17 cellular contexts compared by ENCODE assay signal in genomic region chr1:102853701-102854187, GRCh38.
DNase-seq lines count a peak whose midpoint lies in the region; ATAC-seq, FAIRE-seq and TF ChIP-seq lines count a peak whose summit lies in the region.
"Had no signal": no experiment of that assay in that cellular context is flagged by ENCODE, and none has a peak within 500 bp of the region (broad histone marks: within the 10 kb centered on the region; RNA-seq: fewer than 3 reads in every experiment).

No MANE protein-coding gene starts in this region.

- H3K27me3 ChIP-seq in H1 (replicated peaks in 1 of 4; ENCODE audit: control insufficient read depth in 3 of 4, extremely low read depth in 1 of 4, insufficient read depth in 3 of 4, low read length in 3 of 4) (no peaks in the 10 kb centered on the region), trophoblast cell (ENCODE audit: insufficient read depth, low read length) (no peaks in the 10 kb centered on the region)

- H3K23me2 ChIP-seq in H1 (ENCODE audit: low read depth, low read length): no peaks in the 10 kb centered on the region

- H2BK12ac ChIP-seq in H1 (ENCODE audit: low read depth, low read length) (no peak overlapping the region), trophoblast cell (ENCODE audit: low read length) (peak overlapping the region; percentile 27)

- H4K20me1 ChIP-seq in H1 (replicated peaks in 1 of 2; ENCODE audit: control insufficient read depth in 1 of 2, insufficient read depth in 2 of 2, low read length in 2 of 2): no peaks in the 10 kb centered on the region

- TF ChIP-seq RAD21 in H1 (IDR thresholded peaks at IDR 0.05 in 1 of 2, conservative IDR thresholded peaks at IDR 0.05 in 1 of 2; ENCODE audit: low read depth in 2 of 2, low read length in 2 of 2): no peak

- H4K8ac ChIP-seq in H1 (ENCODE audit: extremely low read depth, insufficient read depth, low read length) (peak overlapping the region; percentile 25), trophoblast cell (ENCODE audit: low read depth, low read length) (no peak overlapping the region)

- no peak for TF ChIP-seq EP300 in H1 (IDR thresholded peaks at IDR 0.05; ENCODE audit: borderline replicate concordance in 1 of 2, low read depth in 2 of 2, low read length in 2 of 2)

- TF ChIP-seq POLR2A in H1 (IDR thresholded peaks at IDR 0.05; ENCODE audit: control extremely low read depth in 1 of 2, low read depth in 2 of 2, low read length in 2 of 2): no peak

- H3K4me2 ChIP-seq in H1 (ENCODE audit: insufficient read depth in 1 of 2, low read depth in 2 of 2, low read length in 2 of 2): no peak overlapping the region
- H3K4me2 ChIP-seq in trophoblast cell (ENCODE audit: low read length): no peak overlapping the region

- H3K9me3 Mint-ChIP-seq in stimulated activated naive CD8-positive, alpha-beta T cell treated with anti-CD3 and anti-CD28 coated beads, Interleukin-15, amount 100 ng/mL, for 72 hours: peaks cover 7 to 18% of the 10 kb centered on the region in 2 donors

- H3K14ac ChIP-seq in H1 (ENCODE audit: insufficient read length) (no peak overlapping the region), trophoblast cell (ENCODE audit: low read length) (peak overlapping the region; percentile 34)

- H3K27me3 Mint-ChIP-seq in stimulated activated naive CD8-positive, alpha-beta T cell treated with anti-CD3 and anti-CD28 coated beads, Interleukin-15, amount 100 ng/mL, for 72 hours: no peaks in the 10 kb centered on the region

- H2BK120ac ChIP-seq in H1 (replicated peaks; ENCODE audit: low read depth, low read length): no peak overlapping the region
- no peak overlapping the region for H2BK120ac ChIP-seq in trophoblast cell (ENCODE audit: insufficient read depth, low read length, poor library complexity)

- no peak for TF ChIP-seq CTCF in H1 (IDR thresholded peaks at IDR 0.05; ENCODE audit: control extremely low read depth in 1 of 3, insufficient read depth in 1 of 3, low read depth in 1 of 3, low read length in 3 of 3)

- H3K4me3 ChIP-seq in H1 (ENCODE audit: extremely low read depth in 1 of 4, insufficient read depth in 2 of 4, low read depth in 3 of 4, low read length in 4 of 4): no peak overlapping the region
- H3K4me3 ChIP-seq in trophoblast cell (ENCODE audit: low read depth, low read length): no peak overlapping the region

- H4K91ac ChIP-seq in H1 (replicated peaks; ENCODE audit: insufficient read length, low read length): no peak overlapping the region
- peak overlapping the region; percentile 15 for H4K91ac ChIP-seq in trophoblast cell (ENCODE audit: low read depth, low read length)

- no peak for DNase-seq in stimulated activated naive CD8-positive, alpha-beta T cell treated with anti-CD3 and anti-CD28 coated beads, Interleukin-15, amount 100 ng/mL, for 72 hours
- DNase-seq in stimulated activated naive CD8-positive, alpha-beta T cell treated with anti-CD3 and anti-CD28 coated beads, Interleukin-15, Interleukin-2, amounts not matched to agents 100 U/mL and 50 U/mL, for 24 hours: no peak
- DNase-seq in H1 (ENCODE audit: low read depth in 1 of 2, low spot score in 2 of 2) (no peak), trophoblast cell (no peak), NCI-H1436 treated with DMSO at 0.1 percent for 48 hours (lab: John Stamatoyannopoulos, UW) (no peak)
- DNase-seq in activated effector memory CD4-positive, alpha-beta T cell treated with anti-CD3 and anti-CD28 coated beads, Interleukin-2, amount 50 U/mL, for 16 hours: no peak
- DNase-seq: DMS 273 treated with DMSO at 0.1 percent for 48 hours, GF-D8, H7, NCI-H1436, NCI-H2081, NCI-H524 treated with DMSO at 0.1 percent for 48 hours, SHP77 treated with DMSO at 0.1 percent for 48 hours had no signal

- CTCF ChIA-PET in H1 (lab: Charles Lee; ENCODE audit: partially characterized antibody): interaction anchor here (0.9 kb wide), 1 partner anchor 1347 kb away, joined by 3 read pairs; no protein-coding TSS in a partner anchor

- H3K4ac ChIP-seq in H1 (replicated peaks; ENCODE audit: insufficient read length, low read depth, low read length): no peak overlapping the region
- no peak overlapping the region for H3K4ac ChIP-seq in trophoblast cell (ENCODE audit: low read depth, low read length)

- no peak overlapping the region for H3K56ac ChIP-seq in H1 (replicated peaks; ENCODE audit: insufficient read length, low read depth, low read length)

- no peak for FAIRE-seq in H1 (lab: Jason Lieb, UNC)
- FAIRE-seq: GM12891, GM18507 had no signal

- H3K18ac ChIP-seq in H1 (ENCODE audit: extremely low read depth, low read length) (no peak overlapping the region), trophoblast cell (ENCODE audit: low read length) (no peak overlapping the region)

- H2AFZ ChIP-seq in H1 (ENCODE audit: low read length): no peak overlapping the region
- no peak overlapping the region for H2AFZ ChIP-seq in trophoblast cell (ENCODE audit: insufficient read depth, low read length, poor library complexity)

- no peak overlapping the region for H2BK15ac ChIP-seq in H1 (ENCODE audit: low read length)

- H2BK5ac ChIP-seq in H1 (ENCODE audit: low read depth, low read length): no peak overlapping the region
- no peak overlapping the region for H2BK5ac ChIP-seq in trophoblast cell (ENCODE audit: low read depth, low read length, poor library complexity)

- no peak overlapping the region for H3K27ac ChIP-seq in H1 (ENCODE audit: low read depth, low read length)
- no peak overlapping the region for H3K27ac ChIP-seq in trophoblast cell (ENCODE audit: low read depth, low read length)
- H3K27ac ChIP-seq: C4-2B had no signal

- H3K23ac ChIP-seq in H1 (ENCODE audit: insufficient read length) (no peak overlapping the region), trophoblast cell (ENCODE audit: low read length) (no peak overlapping the region)

- H3K9ac ChIP-seq in H1 (replicated peaks in 1 of 4; ENCODE audit: extremely low read depth in 1 of 4, low read depth in 3 of 4, low read length in 3 of 4) (no peak overlapping the region), trophoblast cell (ENCODE audit: low read length) (no peak overlapping the region)

- H3K4me3 Mint-ChIP-seq in stimulated activated naive CD8-positive, alpha-beta T cell treated with anti-CD3 and anti-CD28 coated beads, Interleukin-15, amount 100 ng/mL, for 72 hours: no peak overlapping the region

- H4K5ac ChIP-seq in H1 (ENCODE audit: insufficient read length, low read depth, low read length): no peak overlapping the region

- H3K79me2 ChIP-seq in H1 (ENCODE audit: control insufficient read depth in 1 of 2, insufficient read depth in 2 of 2, low read length in 2 of 2) (no peaks in the 10 kb centered on the region), trophoblast cell (ENCODE audit: control insufficient read depth, insufficient read depth, low read length, poor library complexity) (no peaks in the 10 kb centered on the region)

- H2BK20ac ChIP-seq in H1 (ENCODE audit: low read length): no peak overlapping the region

- POLR2A ChIA-PET in H1 (lab: Charles Lee; ENCODE audit: partially characterized antibody): no interaction called here

- H3K9me3 ChIP-seq in H1 (ENCODE audit: insufficient read depth in 2 of 2, low read depth in 1 of 2, low read length in 1 of 2) (peaks cover 0 to 7% of the 10 kb centered on the region in 2 experiments; a peak in 2 of 4 replicates), trophoblast cell (ENCODE audit: insufficient read depth, low read depth, low read length) (peaks cover 6% of the 10 kb centered on the region)

- no peaks in the 10 kb centered on the region for H3K4me1 Mint-ChIP-seq in stimulated activated naive CD8-positive, alpha-beta T cell treated with anti-CD3 and anti-CD28 coated beads, Interleukin-15, amount 100 ng/mL, for 72 hours

- H3K79me1 ChIP-seq in H1 (ENCODE audit: low read depth, low read length): no peaks in the 10 kb centered on the region
- H3K79me1 ChIP-seq in trophoblast cell (ENCODE audit: low read length): peaks cover 3% of the 10 kb centered on the region

- no peak overlapping the region for H2AK5ac ChIP-seq in H1 (ENCODE audit: low read depth, low read length)
- no peak overlapping the region for H2AK5ac ChIP-seq in trophoblast cell (ENCODE audit: low read length)

- H3K27ac Mint-ChIP-seq in stimulated activated naive CD8-positive, alpha-beta T cell treated with anti-CD3 and anti-CD28 coated beads, Interleukin-15, amount 100 ng/mL, for 72 hours: no peak overlapping the region

- H4K12ac ChIP-seq in trophoblast cell (ENCODE audit: low read depth, low read length): no peak overlapping the region

- H3K4me1 ChIP-seq in H1 (replicated peaks in 1 of 4; ENCODE audit: control insufficient read depth in 3 of 4, insufficient read depth in 4 of 4, low read length in 3 of 4) (no peaks in the 10 kb centered on the region), trophoblast cell (ENCODE audit: control insufficient read depth in 1 of 2, insufficient read depth in 2 of 2, low read length in 2 of 2) (peaks cover 5% of the 10 kb centered on the region in 2 experiments)

- H3K36me3 ChIP-seq in H1 (ENCODE audit: control insufficient read depth in 2 of 4, insufficient read depth in 4 of 4, low read length in 3 of 4): no peaks in the 10 kb centered on the region
- H3K36me3 ChIP-seq in trophoblast cell (ENCODE audit: control insufficient read depth in 1 of 2, insufficient read depth in 2 of 2, low read length in 2 of 2): peaks cover 5 to 7% of the 10 kb centered on the region in 2 experiments

- WGBS in H1 (ENCODE audit: extremely low coverage in 1 of 2, insufficient coverage in 1 of 2, insufficient read length in 1 of 2, insufficient replicate concordance in 2 of 2, low coverage in 1 of 2, low lambda C conversion rate in 2 of 2, missing lambda C conversion rate in 1 of 2), 2 experiments: 96% methylated on average over 18 of the region's 50 CpGs; no CpG with 5 or more reads in 1 of the 2 experiments
- WGBS in trophoblast cell (ENCODE audit: extremely low coverage, insufficient coverage, insufficient read length): no CpG with 5 or more reads among the region's 50 CpGs

- ATAC-seq in stimulated activated naive CD8-positive, alpha-beta T cell treated with anti-CD3 and anti-CD28 coated beads, Interleukin-15, amount 100 ng/mL, for 72 hours: peak; percentile 64
- no peak for ATAC-seq in stimulated activated naive CD8-positive, alpha-beta T cell treated with anti-CD3 and anti-CD28 coated beads, Interleukin-15, Interleukin-2, amounts not matched to agents 100 U/mL and 50 U/mL, for 24 hours
- no peak for ATAC-seq in GM18861 (IDR thresholded peaks at IDR 0.05; ENCODE audit: unreplicated experiment)

TF ChIP-seq in H1, 55 proteins besides CTCF, POLR2A, EP300 and RAD21:
- TF ChIP-seq GABPA (IDR thresholded peaks at IDR 0.05; ENCODE audit: borderline replicate concordance, insufficient read depth, low read length) (no peak), TAF7 (optimal IDR thresholded peaks at IDR 0.05; ENCODE audit: borderline replicate concordance, low read depth, low read length) (no peak)
